ENCODE assay signal across 10 cellular contexts in the genomic region with DNA sequence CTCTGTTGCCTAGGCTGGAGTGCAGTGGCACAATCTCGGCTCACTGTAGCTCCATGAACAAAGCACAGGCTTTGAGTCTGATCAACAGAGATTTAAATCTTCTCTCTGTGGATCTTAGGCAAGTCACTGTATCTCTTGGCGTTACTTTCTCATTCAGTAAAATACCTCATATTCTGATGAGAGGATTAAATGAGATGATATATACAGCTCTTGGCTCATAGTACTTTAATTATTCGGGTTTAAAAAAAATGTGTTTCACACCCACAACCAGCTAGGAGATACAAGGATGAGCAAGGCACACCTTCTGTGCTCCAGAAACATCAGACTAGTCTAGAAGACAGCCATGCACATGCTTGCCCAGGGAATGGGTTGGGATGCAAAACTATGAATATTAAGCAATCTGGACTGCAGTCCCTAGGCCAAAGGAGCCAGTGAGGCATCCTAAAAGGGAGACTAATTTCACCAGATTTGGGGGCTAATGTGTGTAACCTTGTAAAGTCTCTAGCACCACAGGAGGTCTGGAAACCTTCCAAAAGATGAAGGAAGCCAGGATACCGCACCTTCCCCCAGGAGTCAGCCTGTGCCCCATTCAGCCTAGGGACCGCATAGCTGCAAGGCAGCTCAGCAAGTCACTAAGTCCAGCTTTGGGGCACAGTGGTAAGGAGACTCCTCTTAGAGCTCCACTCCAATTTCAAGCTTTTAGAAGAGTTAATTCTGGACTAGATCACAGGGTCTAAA. TPM values are rescaled to one million over a fixed set of nuclear protein-coding genes. Genes with fewer than 3 reads are reported as not detected.
A peak's percentile ranks its signal among the peaks of the same experiment; 100 is the strongest.
DNase-seq lines count a peak whose midpoint lies in the region; ATAC-seq and TF ChIP-seq lines count a peak whose summit lies in the region.
"Had no signal": no experiment of that assay in that cellular context is flagged by ENCODE, and none has a peak within 500 bp of the region (broad histone marks: within the 10 kb centered on the region; RNA-seq: fewer than 3 reads in every experiment).

No MANE protein-coding gene starts in this region.

- no peak for ATAC-seq in CD8-positive, alpha-beta T cell
- no peak for ATAC-seq in naive thymus-derived CD8-positive, alpha-beta T cell
- ATAC-seq: heart right ventricle had no signal

- H3K9me3 ChIP-seq in CD8-positive, alpha-beta T cell (ENCODE audit: low read length), result no peaks in the 10 kb centered on the region
- no peaks in the 10 kb centered on the region for H3K9me3 ChIP-seq in mammary epithelial cell (replicated peaks; ENCODE audit: insufficient read depth, low read length)
- H3K9me3 ChIP-seq: heart right ventricle had no signal

- in situ Hi-C loops in mammary epithelial cell (cut with MboI; ENCODE audit: low sequenced_read_pairs in 2 of 2), result loop anchor here (5.0 to 10.0 kb wide), 2 partner anchors 36 to 103 kb away; no protein-coding TSS in a partner anchor

- peaks cover 14% of the 10 kb centered on the region for H3K36me3 Mint-ChIP-seq in CD8-positive, alpha-beta T cell
- peaks cover 0 to 12% (median 4%) of the 10 kb centered on the region in 3 donors for H3K36me3 Mint-ChIP-seq in naive thymus-derived CD8-positive, alpha-beta T cell
- H3K36me3 Mint-ChIP-seq in HFFc6 (ENCODE audit: low read depth), result peaks cover 9% of the 10 kb centered on the region

- H3K4me1 Mint-ChIP-seq in CD8-positive, alpha-beta T cell (ENCODE audit: low read depth), result peaks cover 36% of the 10 kb centered on the region
- peaks cover 17 to 39% (median 38%) of the 10 kb centered on the region in 4 donors for H3K4me1 Mint-ChIP-seq in naive thymus-derived CD8-positive, alpha-beta T cell
- H3K4me1 Mint-ChIP-seq in HFFc6 (ENCODE audit: low read depth), result peaks cover 40% of the 10 kb centered on the region

- POLR2A ChIA-PET in CD8-positive, alpha-beta T cell (lab: Charles Lee), result interaction anchor here (0.6 to 1.3 kb wide), 2 partner anchors 9 to 62 kb away, joined by 3 read pairs; no protein-coding TSS in a partner anchor
- POLR2A ChIA-PET in naive thymus-derived CD8-positive, alpha-beta T cell (lab: Charles Lee), result interaction anchor here (1.0 kb wide), 1 partner anchor 17 kb away, joined by 3 read pairs; no protein-coding TSS in a partner anchor

- no peaks in the 10 kb centered on the region for H3K36me3 ChIP-seq in CD8-positive, alpha-beta T cell (ENCODE audit: insufficient read depth, low read length)
- no peaks in the 10 kb centered on the region for H3K36me3 ChIP-seq in KMS-11 (ENCODE audit: insufficient read depth)
- H3K36me3 ChIP-seq in mammary epithelial cell (ENCODE audit: insufficient read depth, low read length), result peaks cover 3% of the 10 kb centered on the region

- H3K9me3 Mint-ChIP-seq in CD8-positive, alpha-beta T cell, result no peaks in the 10 kb centered on the region
- no peaks in the 10 kb centered on the region for H3K9me3 Mint-ChIP-seq in naive thymus-derived CD8-positive, alpha-beta T cell
- H3K9me3 Mint-ChIP-seq in HFFc6, result no peaks in the 10 kb centered on the region
- H3K9me3 Mint-ChIP-seq: memory B cell had no signal

- H3K79me2 ChIP-seq in KMS-11 (ENCODE audit: insufficient read depth, low read depth) (peaks cover 52% of the 10 kb centered on the region), mammary epithelial cell (ENCODE audit: insufficient read depth, low read length) (peaks cover 65% of the 10 kb centered on the region)

- TF ChIP-seq CTCF in CD8-positive, alpha-beta T cell (IDR thresholded peaks at IDR 0.05), result no peak
- no peak for TF ChIP-seq CTCF in KMS-11 (conservative IDR thresholded peaks at IDR 0.05; ENCODE audit: low read depth, low read length)
- no peak for TF ChIP-seq CTCF in mammary epithelial cell (conservative IDR thresholded peaks at IDR 0.05 in 1 of 2, IDR thresholded peaks at IDR 0.05 in 1 of 2; ENCODE audit: extremely low read depth in 1 of 2, insufficient read depth in 1 of 2, low read depth in 1 of 2, low read length in 2 of 2)
- TF ChIP-seq CTCF in HFFc6 (IDR thresholded peaks at IDR 0.05), result no peak

- H4K20me1 ChIP-seq in KMS-11 (ENCODE audit: insufficient read depth) (no peaks in the 10 kb centered on the region), mammary epithelial cell (ENCODE audit: insufficient read depth, low read length) (no peaks in the 10 kb centered on the region)

- DNase-seq in CD8-positive, alpha-beta T cell, result no peak
- DNase-seq in mammary epithelial cell (peak; percentile 24), mesenteric fat pad (ENCODE audit: low spot score) (no peak), activated gamma-delta T cell (lab: John Stamatoyannopoulos, UW) (no peak), islet precursor cell (no peak), HFFc6 (no peak)
- DNase-seq in naive thymus-derived CD8-positive, alpha-beta T cell, result no peak
- DNase-seq: heart right ventricle had no signal

- CTCF ChIA-PET in CD8-positive, alpha-beta T cell (lab: Charles Lee), result interaction anchor here (0.6 kb wide), 1 partner anchor 1709 kb away, joined by 3 read pairs; no protein-coding TSS in a partner anchor
- CTCF ChIA-PET in mammary epithelial cell (lab: Charles Lee; ENCODE audit: low non-redundant PET), result interaction anchor here (0.9 kb wide), 1 partner anchor 41 kb away, joined by 4 read pairs; no protein-coding TSS in a partner anchor

- no peaks in the 10 kb centered on the region for H3K27me3 ChIP-seq in CD8-positive, alpha-beta T cell (ENCODE audit: insufficient read depth, low read length)
- H3K27me3 ChIP-seq in KMS-11 (ENCODE audit: insufficient read depth, low read depth) (no peaks in the 10 kb centered on the region), mammary epithelial cell (ENCODE audit: insufficient read depth, low read length) (no peaks in the 10 kb centered on the region)
- H3K27me3 ChIP-seq: heart right ventricle had no signal

- H2AFZ ChIP-seq in KMS-11 (ENCODE audit: low read depth) (no peak overlapping the region), mammary epithelial cell (ENCODE audit: low read depth, low read length) (no peak overlapping the region)

- no peaks in the 10 kb centered on the region for H3K27me3 Mint-ChIP-seq in CD8-positive, alpha-beta T cell (ENCODE audit: low read depth)
- H3K27me3 Mint-ChIP-seq in naive thymus-derived CD8-positive, alpha-beta T cell, result no peaks in the 10 kb centered on the region
- no peaks in the 10 kb centered on the region for H3K27me3 Mint-ChIP-seq in HFFc6 (ENCODE audit: insufficient read depth)
- H3K27me3 Mint-ChIP-seq: memory B cell had no signal

- H3K9ac ChIP-seq in KMS-11, result no peak overlapping the region
- H3K9ac ChIP-seq in mammary epithelial cell (ENCODE audit: insufficient read depth, low read length), result no peak overlapping the region

- dilution Hi-C loops in mammary epithelial cell (cut with HindIII; ENCODE audit: low sequenced_read_pairs), result no loop called here

- H3K4me1 ChIP-seq in CD8-positive, alpha-beta T cell (ENCODE audit: insufficient read depth, low read length), result peaks cover 26% of the 10 kb centered on the region
- H3K4me1 ChIP-seq in KMS-11 (ENCODE audit: low read depth, poor library complexity, severe bottlenecking), result peaks cover 37% of the 10 kb centered on the region
- H3K4me1 ChIP-seq in mammary epithelial cell (ENCODE audit: insufficient read depth, low read length), result peaks cover 28% of the 10 kb centered on the region

- BruUV-seq in mammary epithelial cell (replicated peaks; lab: Mats Ljungman, UMichigan), result no TSS peak

- H3K4me2 ChIP-seq in KMS-11 (peak overlapping the region; percentile 89), mammary epithelial cell (ENCODE audit: insufficient read depth, low read depth, low read length) (peak overlapping the region; percentile 93)

- H3K4me3 Mint-ChIP-seq in CD8-positive, alpha-beta T cell, result peak overlapping the region; percentile 6
- H3K4me3 Mint-ChIP-seq in naive thymus-derived CD8-positive, alpha-beta T cell, result peak overlapping the region in 7 of 10 donors; percentile 18 to 94 (median 77)
- H3K4me3 Mint-ChIP-seq in HFFc6, result no peak overlapping the region

- H3K4me3 ChIP-seq in CD8-positive, alpha-beta T cell (ENCODE audit: low read depth, low read length), result no peak overlapping the region
- H3K4me3 ChIP-seq in KMS-11 (IDR thresholded peaks at IDR 0.05; ENCODE audit: insufficient read depth, low read depth, low read length) (no peak overlapping the region), mammary epithelial cell (replicated peaks in 1 of 3; ENCODE audit: insufficient read depth in 1 of 3, low read depth in 2 of 3, low read length in 3 of 3) (peak overlapping the region in 1 of 3 experiments; percentile 16)

- 46% methylated on average over 5 of the region's 5 CpGs for WGBS in mammary epithelial cell (ENCODE audit: low coverage, missing lambda C conversion rate)

- H3K27ac ChIP-seq in CD8-positive, alpha-beta T cell (ENCODE audit: low read depth, low read length), result no peak overlapping the region
- no peak overlapping the region for H3K27ac ChIP-seq in KMS-11
- no peak overlapping the region for H3K27ac ChIP-seq in mammary epithelial cell (ENCODE audit: insufficient read depth, low read depth, low read length)

- no peak overlapping the region for H3K27ac Mint-ChIP-seq in CD8-positive, alpha-beta T cell
- H3K27ac Mint-ChIP-seq in naive thymus-derived CD8-positive, alpha-beta T cell, result peak overlapping the region in 5 of 10 donors; percentile 20 to 63 (median 40)
- no peak overlapping the region for H3K27ac Mint-ChIP-seq in HFFc6

- intact Hi-C loops in CD8-positive, alpha-beta T cell (cut with DNase I, micrococcal nuclease), result loop anchor here (5.0 to 10.0 kb wide), 3 partner anchors 46 to 866 kb away; partner anchors contain the start of genes TMEM272 (in 1 of the 2) and WDFY2 (in 1 of the 2)
- intact Hi-C loops in mammary epithelial cell (cut with micrococcal nuclease), result no loop called here

RNA-seq across cellular contexts. Expression of gene VPS36, which starts 2.5 kb away (rescaled TPM):
- 10 to 100 TPM; 20.7 to 24.7 TPM for total RNA-seq in CD8-positive, alpha-beta T cell
- 10 to 100 TPM; 40.5 to 48.7 TPM for total RNA-seq in mammary epithelial cell
- polyA plus RNA-seq in mammary epithelial cell, result 9.0 TPM
- 20.3 TPM for polyA minus RNA-seq in mammary epithelial cell
- total RNA-seq in naive thymus-derived CD8-positive, alpha-beta T cell, result 10 to 100 TPM; 65.3 to 65.4 TPM
- polyA plus RNA-seq in naive thymus-derived CD8-positive, alpha-beta T cell, result 10 to 100 TPM; 33.2 to 38.2 (median 36.6) TPM
- 34.7 TPM for total RNA-seq in mesenteric fat pad
- total RNA-seq in HFFc6 (2021; fragmentation: NEBNext Ultra II Directional; extraction: Animal tissue kit (Norgen Biotek cat#: 25700)), result 10 to 100 TPM; 16.7 to 24.3 (median 19.9) TPM

RNA-seq across cellular contexts. Expression of gene CKAP2, which starts 7.3 kb away (rescaled TPM):
- total RNA-seq in CD8-positive, alpha-beta T cell, result 10 to 100 TPM; 52.3 to 57.0 TPM
- total RNA-seq in mammary epithelial cell, result 10 to 100 TPM; 34.3 to 46.7 TPM
- polyA plus RNA-seq in mammary epithelial cell, result 15.5 TPM
- 30.7 TPM for polyA minus RNA-seq in mammary epithelial cell
- total RNA-seq in naive thymus-derived CD8-positive, alpha-beta T cell, result 10 to 100 TPM in 1 of 2 experiments, 1 to 10 TPM in 1; 10.0 to 15.2 TPM
- 1 to 10 TPM; 8.3 to 9.8 (median 8.7) TPM for polyA plus RNA-seq in naive thymus-derived CD8-positive, alpha-beta T cell
- 8.3 TPM for total RNA-seq in mesenteric fat pad
- 10 to 100 TPM; 39.5 to 87.9 (median 80.8) TPM for total RNA-seq in HFFc6 (2021; fragmentation: NEBNext Ultra II Directional; extraction: Animal tissue kit (Norgen Biotek cat#: 25700))

RNA-seq across cellular contexts. Expression of gene THSD1, which starts 42.0 kb away (rescaled TPM):
- under 1 TPM; 0.25 to 0.38 TPM for total RNA-seq in CD8-positive, alpha-beta T cell
- 10 to 100 TPM; 27.2 to 44.5 TPM for total RNA-seq in mammary epithelial cell
- 30.7 TPM for polyA plus RNA-seq in mammary epithelial cell
- 30.0 TPM for polyA minus RNA-seq in mammary epithelial cell
- total RNA-seq in naive thymus-derived CD8-positive, alpha-beta T cell, result 1 to 10 TPM in 1 of 2 experiments, under 1 TPM in 1; 0.60 to 1.1 TPM
- polyA plus RNA-seq in naive thymus-derived CD8-positive, alpha-beta T cell, result under 1 TPM in 1 of 3 donors, not detected in 2; 0.23 TPM
- total RNA-seq in mesenteric fat pad, result 6.7 TPM
- 1 to 10 TPM; 2.6 to 6.1 (median 3.2) TPM for total RNA-seq in HFFc6 (2021; fragmentation: NEBNext Ultra II Directional; extraction: Animal tissue kit (Norgen Biotek cat#: 25700))
